ENCODE assay signal across 1 cellular context in the genomic region with DNA sequence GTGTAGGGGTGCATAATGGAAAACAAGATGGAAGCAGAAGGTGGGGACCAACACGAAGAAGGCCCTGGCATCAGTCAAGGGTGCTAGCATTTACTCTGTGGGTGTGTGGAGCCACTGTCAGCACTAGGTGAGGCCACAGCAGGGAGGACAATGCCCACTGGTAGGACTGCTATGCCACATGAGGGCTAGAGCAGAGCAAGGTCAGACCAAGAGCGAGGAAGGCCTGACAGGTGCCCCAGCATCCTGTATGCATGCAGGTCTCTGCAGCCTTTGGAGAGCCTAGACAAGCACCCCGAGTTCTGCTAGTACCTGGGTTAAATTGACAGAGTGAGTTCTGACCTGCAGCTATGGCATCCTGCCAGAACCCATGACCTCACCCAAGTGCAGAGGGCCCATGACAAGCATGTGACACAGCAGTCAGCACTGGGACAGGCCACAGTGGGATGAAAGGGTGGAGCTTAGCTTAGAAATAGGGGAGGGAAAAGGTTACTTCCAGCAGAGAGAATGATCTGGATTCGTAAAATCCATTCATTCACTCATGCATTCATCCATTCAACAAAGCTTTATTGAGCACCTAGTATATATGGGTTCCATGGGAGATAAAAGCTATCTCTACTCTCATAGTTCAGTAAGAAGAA.
A peak's percentile ranks its signal among the peaks of the same experiment; 100 is the strongest.
TF ChIP-seq lines count a peak whose summit lies in the region.

No MANE protein-coding gene starts in this region.

TF ChIP-seq in HepG2, 621 proteins besides CTCF, POLR2A, EP300 and RAD21 (continued from another document and continues in another):
- TF ChIP-seq, protein P1, sequence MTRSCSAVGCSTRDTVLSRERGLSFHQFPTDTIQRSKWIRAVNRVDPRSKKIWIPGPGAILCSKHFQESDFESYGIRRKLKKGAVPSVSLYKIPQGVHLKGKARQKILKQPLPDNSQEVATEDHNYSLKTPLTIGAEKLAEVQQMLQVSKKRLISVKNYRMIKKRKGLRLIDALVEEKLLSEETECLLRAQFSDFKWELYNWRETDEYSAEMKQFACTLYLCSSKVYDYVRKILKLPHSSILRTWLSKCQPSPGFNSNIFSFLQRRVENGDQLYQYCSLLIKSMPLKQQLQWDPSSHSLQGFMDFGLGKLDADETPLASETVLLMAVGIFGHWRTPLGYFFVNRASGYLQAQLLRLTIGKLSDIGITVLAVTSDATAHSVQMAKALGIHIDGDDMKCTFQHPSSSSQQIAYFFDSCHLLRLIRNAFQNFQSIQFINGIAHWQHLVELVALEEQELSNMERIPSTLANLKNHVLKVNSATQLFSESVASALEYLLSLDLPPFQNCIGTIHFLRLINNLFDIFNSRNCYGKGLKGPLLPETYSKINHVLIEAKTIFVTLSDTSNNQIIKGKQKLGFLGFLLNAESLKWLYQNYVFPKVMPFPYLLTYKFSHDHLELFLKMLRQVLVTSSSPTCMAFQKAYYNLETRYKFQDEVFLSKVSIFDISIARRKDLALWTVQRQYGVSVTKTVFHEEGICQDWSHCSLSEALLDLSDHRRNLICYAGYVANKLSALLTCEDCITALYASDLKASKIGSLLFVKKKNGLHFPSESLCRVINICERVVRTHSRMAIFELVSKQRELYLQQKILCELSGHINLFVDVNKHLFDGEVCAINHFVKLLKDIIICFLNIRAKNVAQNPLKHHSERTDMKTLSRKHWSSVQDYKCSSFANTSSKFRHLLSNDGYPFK (CRISPR knock-in tag; IDR thresholded peaks at IDR 0.05; ENCODE audit: borderline replicate concordance), result no peak
- no peak for TF ChIP-seq TMF1 (CRISPR knock-in tag; IDR thresholded peaks at IDR 0.05; ENCODE audit: low read depth)
- no peak for TF ChIP-seq AGO1 (IDR thresholded peaks at IDR 0.05; ENCODE audit: low read depth, low read length, poor library complexity, severe bottlenecking)
- TF ChIP-seq SNAI1 (CRISPR knock-in tag; IDR thresholded peaks at IDR 0.05; ENCODE audit: borderline replicate concordance), result no peak
- TF ChIP-seq, protein P2, sequence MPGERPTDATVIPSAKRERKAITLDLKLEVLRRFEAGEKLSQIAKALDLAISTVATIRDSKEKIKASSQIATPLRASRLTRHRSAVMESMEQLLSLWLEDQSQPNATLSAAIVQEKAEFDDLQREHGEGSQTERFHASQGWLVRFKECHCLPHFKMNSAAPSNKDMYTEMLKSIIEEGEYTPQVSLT (CRISPR knock-in tag; IDR thresholded peaks at IDR 0.05; ENCODE audit: borderline replicate concordance, low read depth), result no peak
- peak; percentile 73 for TF ChIP-seq FOSL2 (CRISPR knock-in tag; IDR thresholded peaks at IDR 0.05)
- no peak for TF ChIP-seq ZNF678 (CRISPR knock-in tag; IDR thresholded peaks at IDR 0.05)
- TF ChIP-seq, protein P3, sequence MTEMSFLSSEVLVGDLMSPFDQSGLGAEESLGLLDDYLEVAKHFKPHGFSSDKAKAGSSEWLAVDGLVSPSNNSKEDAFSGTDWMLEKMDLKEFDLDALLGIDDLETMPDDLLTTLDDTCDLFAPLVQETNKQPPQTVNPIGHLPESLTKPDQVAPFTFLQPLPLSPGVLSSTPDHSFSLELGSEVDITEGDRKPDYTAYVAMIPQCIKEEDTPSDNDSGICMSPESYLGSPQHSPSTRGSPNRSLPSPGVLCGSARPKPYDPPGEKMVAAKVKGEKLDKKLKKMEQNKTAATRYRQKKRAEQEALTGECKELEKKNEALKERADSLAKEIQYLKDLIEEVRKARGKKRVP (CRISPR knock-in tag; IDR thresholded peaks at IDR 0.05), result no peak; a peak in 1 of 4 replicates
- no peak for TF ChIP-seq KLF15 (CRISPR knock-in tag; IDR thresholded peaks at IDR 0.05; ENCODE audit: borderline replicate concordance)
- TF ChIP-seq HDAC2 (CRISPR knock-in tag; IDR thresholded peaks at IDR 0.05), result no peak
- no peak for TF ChIP-seq KDM5A (IDR thresholded peaks at IDR 0.05; ENCODE audit: borderline replicate concordance, low read length)
- TF ChIP-seq, protein P4, sequence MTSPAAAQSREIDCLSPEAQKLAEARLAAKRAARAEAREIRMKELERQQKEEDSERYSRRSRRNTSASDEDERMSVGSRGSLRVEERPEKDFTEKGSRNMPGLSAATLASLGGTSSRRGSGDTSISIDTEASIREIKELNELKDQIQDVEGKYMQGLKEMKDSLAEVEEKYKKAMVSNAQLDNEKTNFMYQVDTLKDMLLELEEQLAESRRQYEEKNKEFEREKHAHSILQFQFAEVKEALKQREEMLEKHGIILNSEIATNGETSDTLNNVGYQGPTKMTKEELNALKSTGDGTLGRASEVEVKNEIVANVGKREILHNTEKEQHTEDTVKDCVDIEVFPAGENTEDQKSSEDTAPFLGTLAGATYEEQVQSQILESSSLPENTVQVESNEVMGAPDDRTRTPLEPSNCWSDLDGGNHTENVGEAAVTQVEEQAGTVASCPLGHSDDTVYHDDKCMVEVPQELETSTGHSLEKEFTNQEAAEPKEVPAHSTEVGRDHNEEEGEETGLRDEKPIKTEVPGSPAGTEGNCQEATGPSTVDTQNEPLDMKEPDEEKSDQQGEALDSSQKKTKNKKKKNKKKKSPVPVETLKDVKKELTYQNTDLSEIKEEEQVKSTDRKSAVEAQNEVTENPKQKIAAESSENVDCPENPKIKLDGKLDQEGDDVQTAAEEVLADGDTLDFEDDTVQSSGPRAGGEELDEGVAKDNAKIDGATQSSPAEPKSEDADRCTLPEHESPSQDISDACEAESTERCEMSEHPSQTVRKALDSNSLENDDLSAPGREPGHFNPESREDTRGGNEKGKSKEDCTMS (CRISPR knock-in tag; conservative IDR thresholded peaks at IDR 0.05), result no peak
- TF ChIP-seq ZNF274 (CRISPR knock-in tag; IDR thresholded peaks at IDR 0.05), result no peak
- TF ChIP-seq CREB1 (IDR thresholded peaks at IDR 0.05), result peak; percentile 62
- no peak for TF ChIP-seq CREB1 (CRISPR knock-in tag; IDR thresholded peaks at IDR 0.05)
- no peak for TF ChIP-seq FOXK2 (IDR thresholded peaks at IDR 0.05)
- TF ChIP-seq ZNF101 (CRISPR knock-in tag; IDR thresholded peaks at IDR 0.05; ENCODE audit: borderline replicate concordance, low read depth), result no peak
- TF ChIP-seq, protein P5, sequence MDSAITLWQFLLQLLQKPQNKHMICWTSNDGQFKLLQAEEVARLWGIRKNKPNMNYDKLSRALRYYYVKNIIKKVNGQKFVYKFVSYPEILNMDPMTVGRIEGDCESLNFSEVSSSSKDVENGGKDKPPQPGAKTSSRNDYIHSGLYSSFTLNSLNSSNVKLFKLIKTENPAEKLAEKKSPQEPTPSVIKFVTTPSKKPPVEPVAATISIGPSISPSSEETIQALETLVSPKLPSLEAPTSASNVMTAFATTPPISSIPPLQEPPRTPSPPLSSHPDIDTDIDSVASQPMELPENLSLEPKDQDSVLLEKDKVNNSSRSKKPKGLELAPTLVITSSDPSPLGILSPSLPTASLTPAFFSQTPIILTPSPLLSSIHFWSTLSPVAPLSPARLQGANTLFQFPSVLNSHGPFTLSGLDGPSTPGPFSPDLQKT (CRISPR knock-in tag; IDR thresholded peaks at IDR 0.05; ENCODE audit: borderline replicate concordance), result no peak
- TF ChIP-seq, protein P6, sequence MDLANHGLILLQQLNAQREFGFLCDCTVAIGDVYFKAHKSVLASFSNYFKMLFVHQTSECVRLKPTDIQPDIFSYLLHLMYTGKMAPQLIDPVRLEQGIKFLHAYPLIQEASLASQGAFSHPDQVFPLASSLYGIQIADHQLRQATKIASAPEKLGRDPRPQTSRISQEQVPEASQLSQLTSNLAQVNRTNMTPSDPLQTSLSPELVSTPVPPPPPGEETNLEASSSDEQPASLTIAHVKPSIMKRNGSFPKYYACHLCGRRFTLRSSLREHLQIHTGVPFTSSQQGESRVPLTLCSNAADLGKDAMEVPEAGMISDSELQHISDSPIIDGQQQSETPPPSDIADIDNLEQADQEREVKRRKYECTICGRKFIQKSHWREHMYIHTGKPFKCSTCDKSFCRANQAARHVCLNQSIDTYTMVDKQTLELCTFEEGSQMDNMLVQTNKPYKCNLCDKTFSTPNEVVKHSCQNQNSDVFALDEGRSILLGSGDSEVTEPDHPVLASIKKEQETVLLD (CRISPR knock-in tag; IDR thresholded peaks at IDR 0.05; ENCODE audit: low read depth), result no peak
- TF ChIP-seq, protein P7, sequence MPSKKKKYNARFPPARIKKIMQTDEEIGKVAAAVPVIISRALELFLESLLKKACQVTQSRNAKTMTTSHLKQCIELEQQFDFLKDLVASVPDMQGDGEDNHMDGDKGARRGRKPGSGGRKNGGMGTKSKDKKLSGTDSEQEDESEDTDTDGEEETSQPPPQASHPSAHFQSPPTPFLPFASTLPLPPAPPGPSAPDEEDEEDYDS (CRISPR knock-in tag; IDR thresholded peaks at IDR 0.05), result peak; percentile 50; the same call in 1 of the 2 replicates
- TF ChIP-seq, protein P8, sequence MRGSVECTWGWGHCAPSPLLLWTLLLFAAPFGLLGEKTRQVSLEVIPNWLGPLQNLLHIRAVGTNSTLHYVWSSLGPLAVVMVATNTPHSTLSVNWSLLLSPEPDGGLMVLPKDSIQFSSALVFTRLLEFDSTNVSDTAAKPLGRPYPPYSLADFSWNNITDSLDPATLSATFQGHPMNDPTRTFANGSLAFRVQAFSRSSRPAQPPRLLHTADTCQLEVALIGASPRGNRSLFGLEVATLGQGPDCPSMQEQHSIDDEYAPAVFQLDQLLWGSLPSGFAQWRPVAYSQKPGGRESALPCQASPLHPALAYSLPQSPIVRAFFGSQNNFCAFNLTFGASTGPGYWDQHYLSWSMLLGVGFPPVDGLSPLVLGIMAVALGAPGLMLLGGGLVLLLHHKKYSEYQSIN (CRISPR knock-in tag; IDR thresholded peaks at IDR 0.05; ENCODE audit: borderline replicate concordance), result no peak
- peak; percentile 87 for TF ChIP-seq ZNF24 (IDR thresholded peaks at IDR 0.05)
- no peak for TF ChIP-seq SSRP1 (CRISPR knock-in tag; IDR thresholded peaks at IDR 0.05)
- no peak for TF ChIP-seq MYC (CRISPR knock-in tag; IDR thresholded peaks at IDR 0.05; ENCODE audit: borderline replicate concordance)
- TF ChIP-seq, protein P9, sequence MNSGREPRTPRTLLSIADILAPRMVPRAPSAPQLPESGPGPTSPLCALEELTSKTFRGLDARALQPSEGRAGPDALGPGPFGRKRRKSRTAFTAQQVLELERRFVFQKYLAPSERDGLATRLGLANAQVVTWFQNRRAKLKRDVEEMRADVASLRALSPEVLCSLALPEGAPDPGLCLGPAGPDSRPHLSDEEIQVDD (CRISPR knock-in tag; IDR thresholded peaks at IDR 0.05; ENCODE audit: borderline replicate concordance), result no peak
- TF ChIP-seq ZNF138 (CRISPR knock-in tag; IDR thresholded peaks at IDR 0.05; ENCODE audit: low read depth), result no peak
- no peak for TF ChIP-seq SUZ12 (IDR thresholded peaks at IDR 0.05; ENCODE audit: low read depth, low read length)
- TF ChIP-seq, protein P10, sequence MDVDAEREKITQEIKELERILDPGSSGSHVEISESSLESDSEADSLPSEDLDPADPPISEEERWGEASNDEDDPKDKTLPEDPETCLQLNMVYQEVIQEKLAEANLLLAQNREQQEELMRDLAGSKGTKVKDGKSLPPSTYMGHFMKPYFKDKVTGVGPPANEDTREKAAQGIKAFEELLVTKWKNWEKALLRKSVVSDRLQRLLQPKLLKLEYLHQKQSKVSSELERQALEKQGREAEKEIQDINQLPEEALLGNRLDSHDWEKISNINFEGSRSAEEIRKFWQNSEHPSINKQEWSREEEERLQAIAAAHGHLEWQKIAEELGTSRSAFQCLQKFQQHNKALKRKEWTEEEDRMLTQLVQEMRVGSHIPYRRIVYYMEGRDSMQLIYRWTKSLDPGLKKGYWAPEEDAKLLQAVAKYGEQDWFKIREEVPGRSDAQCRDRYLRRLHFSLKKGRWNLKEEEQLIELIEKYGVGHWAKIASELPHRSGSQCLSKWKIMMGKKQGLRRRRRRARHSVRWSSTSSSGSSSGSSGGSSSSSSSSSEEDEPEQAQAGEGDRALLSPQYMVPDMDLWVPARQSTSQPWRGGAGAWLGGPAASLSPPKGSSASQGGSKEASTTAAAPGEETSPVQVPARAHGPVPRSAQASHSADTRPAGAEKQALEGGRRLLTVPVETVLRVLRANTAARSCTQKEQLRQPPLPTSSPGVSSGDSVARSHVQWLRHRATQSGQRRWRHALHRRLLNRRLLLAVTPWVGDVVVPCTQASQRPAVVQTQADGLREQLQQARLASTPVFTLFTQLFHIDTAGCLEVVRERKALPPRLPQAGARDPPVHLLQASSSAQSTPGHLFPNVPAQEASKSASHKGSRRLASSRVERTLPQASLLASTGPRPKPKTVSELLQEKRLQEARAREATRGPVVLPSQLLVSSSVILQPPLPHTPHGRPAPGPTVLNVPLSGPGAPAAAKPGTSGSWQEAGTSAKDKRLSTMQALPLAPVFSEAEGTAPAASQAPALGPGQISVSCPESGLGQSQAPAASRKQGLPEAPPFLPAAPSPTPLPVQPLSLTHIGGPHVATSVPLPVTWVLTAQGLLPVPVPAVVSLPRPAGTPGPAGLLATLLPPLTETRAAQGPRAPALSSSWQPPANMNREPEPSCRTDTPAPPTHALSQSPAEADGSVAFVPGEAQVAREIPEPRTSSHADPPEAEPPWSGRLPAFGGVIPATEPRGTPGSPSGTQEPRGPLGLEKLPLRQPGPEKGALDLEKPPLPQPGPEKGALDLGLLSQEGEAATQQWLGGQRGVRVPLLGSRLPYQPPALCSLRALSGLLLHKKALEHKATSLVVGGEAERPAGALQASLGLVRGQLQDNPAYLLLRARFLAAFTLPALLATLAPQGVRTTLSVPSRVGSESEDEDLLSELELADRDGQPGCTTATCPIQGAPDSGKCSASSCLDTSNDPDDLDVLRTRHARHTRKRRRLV (CRISPR knock-in tag; IDR thresholded peaks at IDR 0.05), result no peak
- no peak for TF ChIP-seq MATR3 (CRISPR knock-in tag; IDR thresholded peaks at IDR 0.05)
- TF ChIP-seq, protein P11, sequence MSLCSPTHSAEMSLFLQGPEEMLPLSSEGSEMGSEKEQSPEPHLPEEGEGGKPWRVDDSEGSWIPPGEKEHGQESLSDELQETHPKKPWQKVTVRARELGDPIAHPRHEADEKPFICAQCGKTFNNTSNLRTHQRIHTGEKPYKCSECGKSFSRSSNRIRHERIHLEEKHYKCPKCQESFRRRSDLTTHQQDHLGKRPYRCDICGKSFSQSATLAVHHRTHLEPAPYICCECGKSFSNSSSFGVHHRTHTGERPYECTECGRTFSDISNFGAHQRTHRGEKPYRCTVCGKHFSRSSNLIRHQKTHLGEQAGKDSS (CRISPR knock-in tag; IDR thresholded peaks at IDR 0.05; ENCODE audit: borderline replicate concordance, low read depth), result no peak
- no peak for TF ChIP-seq NR2F6 (IDR thresholded peaks at IDR 0.05)
- peak; percentile 60; the same call in 1 of the 2 replicates for TF ChIP-seq NR2F6 (CRISPR knock-in tag; IDR thresholded peaks at IDR 0.05)
- TF ChIP-seq ZC3H4 (CRISPR knock-in tag; IDR thresholded peaks at IDR 0.05; ENCODE audit: borderline replicate concordance), result no peak
- TF ChIP-seq TAF15 (IDR thresholded peaks at IDR 0.05; ENCODE audit: low read depth, low read length, poor library complexity, severe bottlenecking), result no peak
- TF ChIP-seq, protein P12, sequence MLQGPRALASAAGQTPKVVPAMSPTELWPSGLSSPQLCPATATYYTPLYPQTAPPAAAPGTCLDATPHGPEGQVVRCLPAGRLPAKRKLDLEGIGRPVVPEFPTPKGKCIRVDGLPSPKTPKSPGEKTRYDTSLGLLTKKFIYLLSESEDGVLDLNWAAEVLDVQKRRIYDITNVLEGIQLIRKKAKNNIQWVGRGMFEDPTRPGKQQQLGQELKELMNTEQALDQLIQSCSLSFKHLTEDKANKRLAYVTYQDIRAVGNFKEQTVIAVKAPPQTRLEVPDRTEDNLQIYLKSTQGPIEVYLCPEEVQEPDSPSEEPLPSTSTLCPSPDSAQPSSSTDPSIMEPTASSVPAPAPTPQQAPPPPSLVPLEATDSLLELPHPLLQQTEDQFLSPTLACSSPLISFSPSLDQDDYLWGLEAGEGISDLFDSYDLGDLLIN (CRISPR knock-in tag; IDR thresholded peaks at IDR 0.05; ENCODE audit: borderline replicate concordance), result no peak
